In the genomic region with DNA sequence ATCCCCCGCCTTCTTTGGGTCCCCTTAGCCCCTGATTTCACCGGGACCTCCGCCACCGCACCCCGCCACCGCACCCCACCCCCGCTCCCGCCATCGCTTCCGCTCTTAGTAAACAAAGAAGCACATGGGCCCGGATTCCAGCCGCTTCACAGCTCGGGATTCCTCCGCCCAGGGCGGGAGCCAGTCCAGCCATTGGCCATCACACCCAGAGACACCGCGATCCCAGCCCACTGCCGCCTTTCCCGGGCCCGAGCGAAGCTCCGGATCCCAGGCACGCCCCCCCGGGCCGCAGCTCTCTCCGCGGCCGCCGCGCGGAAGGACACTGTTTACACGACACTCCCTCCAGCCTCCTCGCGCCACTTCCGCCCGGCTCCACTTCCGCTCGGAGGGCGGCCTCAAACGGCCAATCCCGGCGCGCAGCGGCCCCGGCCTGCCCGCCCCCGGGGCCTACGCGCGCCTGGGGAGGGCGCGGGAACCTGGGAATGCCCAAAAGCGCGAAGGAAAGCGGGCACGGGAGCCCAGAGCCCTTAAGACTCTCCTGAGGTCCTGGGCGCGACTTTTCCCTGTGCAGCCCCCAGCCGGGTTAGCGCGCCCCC, we compare ENCODE assay signal across 8 cellular contexts. TPM values are rescaled to one million over a fixed set of nuclear protein-coding genes. Genes with fewer than 3 reads are reported as not detected.
DNase-seq lines count a peak whose midpoint lies in the region; ATAC-seq and TF ChIP-seq lines count a peak whose summit lies in the region.

No MANE protein-coding gene starts in this region.

- peak; percentile 61 for ATAC-seq in GM21717 (IDR thresholded peaks at IDR 0.05; ENCODE audit: unreplicated experiment)

- H3K79me2 ChIP-seq in PC-9 (ENCODE audit: low read depth), result peaks cover 48% of the 10 kb centered on the region

- H3K27ac ChIP-seq in PC-9 (peak overlapping the region; percentile 74), esophagus muscularis mucosa (replicated peaks in 1 of 4) (peak overlapping the region; percentile 93 to 98 (median 96)), muscle layer of duodenum (ENCODE audit: low read length) (peak overlapping the region; percentile 71)

- H3K36me3 ChIP-seq in PC-9 (ENCODE audit: low read depth), result peaks cover 35% of the 10 kb centered on the region
- peaks cover 55 to 69% (median 67%) of the 10 kb centered on the region in 4 donors for H3K36me3 ChIP-seq in esophagus muscularis mucosa
- peaks cover 40 to 59% of the 10 kb centered on the region in 2 donors for H3K36me3 ChIP-seq in muscle layer of duodenum (ENCODE audit: control insufficient read depth in 1 of 2, insufficient read depth in 2 of 2, low read length in 2 of 2)

- no peaks in the 10 kb centered on the region for H3K9me2 ChIP-seq in PC-9 (ENCODE audit: insufficient read depth)

- intact Hi-C loops in PC-9 (cut with micrococcal nuclease; ENCODE audit: unreplicated experiment) (loop anchor here (1.0 to 2.0 kb wide), 4 partner anchors 18 to 329 kb away; a partner anchor contains a TSS), esophagus muscularis mucosa (cut with DNase I) (loop anchor here (2.0 kb wide), 1 partner anchor 26 kb away; a partner anchor contains a TSS)

- TF ChIP-seq CTCF in PC-9 (conservative IDR thresholded peaks at IDR 0.05) (no peak), esophagus muscularis mucosa (IDR thresholded peaks at IDR 0.05) (peak in 1 of 3 experiments; percentile 7)

- no TSS peak for BruUV-seq in PC-9 (replicated peaks; lab: Mats Ljungman, UMichigan)

- CTCF ChIA-PET in PC-9 (lab: Charles Lee), result interaction anchor here (0.6 to 1.8 kb wide), 2 partner anchors 16 to 18 kb away, joined by 3 to 12 read pairs; no protein-coding TSS in a partner anchor

- peaks cover 6% of the 10 kb centered on the region; the same call in 1 of the 2 replicates for H4K20me1 ChIP-seq in PC-9 (ENCODE audit: insufficient read depth)

- peak; percentile 92 for DNase-seq in DMS153 (lab: John Stamatoyannopoulos, UW)
- DNase-seq in Jurkat, Clone E6-1 (ENCODE audit: low read depth, low spot score), result peak; percentile 90
- peak; percentile 84 to 96 for DNase-seq in PC-9
- DNase-seq in activated T-cell treated with anti-CD3 and anti-CD28 coated beads, Interleukin-2, amount 50 U/mL, for 48 hours, result peak; percentile 90 to 91
- DNase-seq in esophagus muscularis mucosa (ENCODE audit: extremely low spot score), result peak; percentile 97
- DNase-seq in stimulated activated CD8-positive, alpha-beta memory T cell treated with anti-CD3 and anti-CD28 coated beads, Interleukin-4, amount 100 ng/mL, for 48 hours, result peak; percentile 88

- POLR2A ChIA-PET in PC-9 (lab: Charles Lee; ENCODE audit: unreplicated experiment), result interaction anchor here (0.5 to 1.2 kb wide), 9 partner anchors 18 to 960 kb away, joined by 3 to 19 read pairs (median 7); a partner anchor contains a TSS

- H3F3A ChIP-seq in PC-9 (ENCODE audit: insufficient read depth, low read depth), result peaks cover 60% of the 10 kb centered on the region

- H3K4me1 ChIP-seq in PC-9 (replicated peaks; ENCODE audit: insufficient read depth), result peaks cover 19% of the 10 kb centered on the region
- H3K4me1 ChIP-seq in esophagus muscularis mucosa, result peaks cover 19 to 39% (median 28%) of the 10 kb centered on the region in 4 donors
- H3K4me1 ChIP-seq in muscle layer of duodenum (ENCODE audit: control insufficient read depth in 1 of 2, insufficient read depth in 2 of 2, low read length in 2 of 2), result peaks cover 9 to 18% of the 10 kb centered on the region in 2 donors

- TF ChIP-seq EP300 in esophagus muscularis mucosa (IDR thresholded peaks at IDR 0.05), result no peak

- no peaks in the 10 kb centered on the region for H3K9me3 ChIP-seq in PC-9 (ENCODE audit: insufficient read depth, low read depth)
- no peaks in the 10 kb centered on the region for H3K9me3 ChIP-seq in esophagus muscularis mucosa
- no peaks in the 10 kb centered on the region for H3K9me3 ChIP-seq in muscle layer of duodenum (ENCODE audit: control insufficient read depth in 1 of 2, low read length in 2 of 2)

- H3K27me3 ChIP-seq in PC-9 (ENCODE audit: insufficient read depth, low read depth), result no peaks in the 10 kb centered on the region
- no peaks in the 10 kb centered on the region for H3K27me3 ChIP-seq in esophagus muscularis mucosa
- H3K27me3 ChIP-seq in muscle layer of duodenum (ENCODE audit: low read depth, low read length), result no peaks in the 10 kb centered on the region

- no peak for TF ChIP-seq POLR2A in esophagus muscularis mucosa (IDR thresholded peaks at IDR 0.05; ENCODE audit: low read depth)

- peak overlapping the region; percentile 83 for H2AFZ ChIP-seq in PC-9

- under 1% methylated on average over 23 of the region's 61 CpGs for WGBS in esophagus muscularis mucosa

- peak overlapping the region; percentile 96 for H3K4me3 ChIP-seq in Jurkat, Clone E6-1 (ENCODE audit: low read length)
- peak overlapping the region; percentile 99 for H3K4me3 ChIP-seq in PC-9
- H3K4me3 ChIP-seq in esophagus muscularis mucosa, result peak overlapping the region; percentile 69 to 86 (median 82)
- peak overlapping the region; percentile 83 to 84 for H3K4me3 ChIP-seq in muscle layer of duodenum (ENCODE audit: low read depth in 1 of 2, low read length in 2 of 2)

- peak overlapping the region; percentile 94 for H3K4me2 ChIP-seq in PC-9

RNA-seq across cellular contexts. Expression of a gene that starts 0.7 kb away (rescaled TPM):
- 476 TPM for polyA plus RNA-seq in Jurkat, Clone E6-1 (2012; ENCODE audit: insufficient read depth, insufficient read length)
- total RNA-seq in PC-9 (2021) (195 and 238 TPM in 2 replicates), esophagus muscularis mucosa (10 to 100 TPM; 35.3 to 60.3 (median 41.1) TPM)

RNA-seq across cellular contexts. Expression of a gene that starts 0.9 kb away (rescaled TPM):
- 35.9 TPM for polyA plus RNA-seq in Jurkat, Clone E6-1 (2012; ENCODE audit: insufficient read depth, insufficient read length)
- 18.1 and 26.2 TPM in 2 replicates for total RNA-seq in PC-9 (2021)
- total RNA-seq in esophagus muscularis mucosa, result 10 to 100 TPM; 19.9 to 31.7 (median 26.1) TPM

RNA-seq across cellular contexts. Expression of a gene that starts 11.7 kb away (rescaled TPM):
- 322 TPM for polyA plus RNA-seq in Jurkat, Clone E6-1 (2012; ENCODE audit: insufficient read depth, insufficient read length)
- total RNA-seq in PC-9 (2021), result 120 and 145 TPM in 2 replicates
- total RNA-seq in esophagus muscularis mucosa, result 10 to 100 TPM; 49.4 to 97.6 (median 73.7) TPM

RNA-seq across cellular contexts. Expression of a gene that starts 18.6 kb away (rescaled TPM):
- 94.9 TPM for polyA plus RNA-seq in Jurkat, Clone E6-1 (2012; ENCODE audit: insufficient read depth, insufficient read length)
- total RNA-seq in PC-9 (2021) (91.4 and 108 TPM in 2 replicates), esophagus muscularis mucosa (10 to 100 TPM; 48.5 to 92.1 (median 77.8) TPM)

RNA-seq across cellular contexts. Expression of a gene that starts 18.9 kb away (rescaled TPM):
- 15.5 TPM for polyA plus RNA-seq in Jurkat, Clone E6-1 (2012; ENCODE audit: insufficient read depth, insufficient read length)
- total RNA-seq in PC-9 (2021), result 10.3 and 10.5 TPM in 2 replicates
- total RNA-seq in esophagus muscularis mucosa, result 10 to 100 TPM in 3 of 4 donors, 1 to 10 TPM in 1; 8.3 to 16.2 (median 13.3) TPM

Comparison
In these comparisons a context has a peak if more than half of its experiments do, and no peak if none do; other contexts are left out.
1. Peak in every context shown above with its lines: DNase-seq, ATAC-seq, H3K4me3 ChIP-seq and H3K27ac ChIP-seq.